ENCODE assay signal across 1 cellular context in genomic region chr6:105308840-105309239, GRCh38.
TF ChIP-seq lines count a peak whose summit lies in the region.

No MANE protein-coding gene starts in this region.

TF ChIP-seq in SK-N-SH, 30 proteins besides CTCF, POLR2A, EP300 and RAD21 (continued from another document):
- TF ChIP-seq MXI1 (IDR thresholded peaks at IDR 0.05; ENCODE audit: low read depth, low read length) (no peak), GABPA (IDR thresholded peaks at IDR 0.05; ENCODE audit: low read depth) (no peak), TAF1 (IDR thresholded peaks at IDR 0.05; ENCODE audit: borderline replicate concordance, low read depth, low read length) (no peak), GATA2 (CRISPR knock-in tag; IDR thresholded peaks at IDR 0.05) (no peak), FOXJ3 (CRISPR knock-in tag; IDR thresholded peaks at IDR 0.05) (no peak), SMC3 (IDR thresholded peaks at IDR 0.05; ENCODE audit: low read depth, low read length) (no peak), YY1 (IDR thresholded peaks at IDR 0.05; ENCODE audit: low read depth) (no peak), USF1 (IDR thresholded peaks at IDR 0.05; ENCODE audit: borderline replicate concordance, low read depth) (no peak), JUND (IDR thresholded peaks at IDR 0.05) (no peak)
